ENCODE assay signal across 11 cellular contexts in the genomic region with DNA sequence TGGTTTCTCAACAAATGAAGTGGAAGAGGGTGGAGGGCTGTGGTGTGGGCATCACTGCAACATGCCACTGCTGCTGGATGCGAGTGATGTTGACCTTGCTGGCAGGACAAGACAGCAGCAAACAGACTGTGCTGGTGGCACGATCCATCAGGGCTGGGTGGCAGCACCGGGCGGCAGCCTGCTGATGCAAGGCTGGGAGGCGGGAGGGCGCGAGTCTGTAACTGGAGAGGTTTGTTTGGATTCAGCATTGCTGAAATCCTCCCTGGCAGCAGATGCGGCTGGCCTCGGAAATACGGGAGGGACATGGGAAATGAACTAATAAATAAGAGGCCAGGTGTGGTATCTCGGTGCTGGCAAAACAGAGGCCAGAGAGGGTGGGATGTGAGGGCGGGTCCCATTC.
"Had no signal": no experiment of that assay in that cellular context is flagged by ENCODE, and none has a peak within 500 bp of the region (broad histone marks: within the 10 kb centered on the region; RNA-seq: fewer than 3 reads in every experiment).

No MANE protein-coding gene starts in this region.

- DNase-seq: activated CD4-positive, alpha-beta memory T cell treated with anti-CD3 and anti-CD28 coated beads, Interleukin-2, amount 10 ng/mL, durations not matched to agents 7 days and 5 days; activated CD4-positive, alpha-beta T cell treated with anti-CD3 and anti-CD28 coated beads for 48 hours; activated CD4-positive, CD25-positive, alpha-beta regulatory T cell; activated naive CD4-positive, alpha-beta T cell; activated T-cell treated with anti-CD3 and anti-CD28 coated beads, Interleukin-2, amount 50 U/mL, for 1 hour; body of pancreas; effector memory CD8-positive, alpha-beta T cell; mesendoderm; naive thymus-derived CD4-positive, alpha-beta T cell; uterus had no signal

- ATAC-seq: activated T-helper 17 cell treated with anti-CD3 and anti-CD28 coated beads, Interleukin-2, amount 50 U/mL, for 72 hours; body of pancreas; effector memory CD8-positive, alpha-beta T cell; naive thymus-derived CD4-positive, alpha-beta T cell had no signal
